ENCODE assay signal across 2 cellular contexts in the genomic region with DNA sequence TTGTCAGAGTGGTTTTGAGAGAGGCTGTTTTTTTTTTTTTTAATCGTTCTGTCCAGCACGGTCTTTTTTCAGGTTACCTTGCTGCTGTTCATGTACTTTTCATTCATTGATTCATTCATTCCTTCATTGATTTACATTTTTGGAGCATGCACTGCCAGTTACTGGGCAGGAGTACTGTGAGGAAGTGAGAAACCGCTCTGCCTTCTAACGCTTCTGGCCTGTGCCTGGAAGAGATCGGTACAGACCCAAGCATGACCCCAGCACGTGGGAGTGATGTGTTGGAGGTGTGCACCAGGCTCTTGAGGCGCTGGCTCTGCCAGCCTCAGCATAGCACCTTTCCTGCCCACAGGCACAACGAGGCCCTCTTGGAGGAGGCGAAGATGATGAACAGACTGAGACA.
TF ChIP-seq lines count a peak whose summit lies in the region.

No MANE protein-coding gene starts in this region.

TF ChIP-seq in WTC11, 78 proteins besides CTCF, POLR2A, EP300 and RAD21:
- TF ChIP-seq GABPB1 (CRISPR knock-in tag; IDR thresholded peaks at IDR 0.05) (no peak), NR2C2 (CRISPR knock-in tag; IDR thresholded peaks at IDR 0.05) (no peak), ESRRA (CRISPR knock-in tag; IDR thresholded peaks at IDR 0.05; ENCODE audit: borderline replicate concordance) (no peak), ZNF219 (CRISPR knock-in tag; IDR thresholded peaks at IDR 0.05; ENCODE audit: borderline replicate concordance) (no peak), SOX15 (CRISPR knock-in tag; IDR thresholded peaks at IDR 0.05) (no peak), ZBTB21 (CRISPR knock-in tag; IDR thresholded peaks at IDR 0.05; ENCODE audit: borderline replicate concordance) (no peak)
- TF ChIP-seq, protein P1, sequence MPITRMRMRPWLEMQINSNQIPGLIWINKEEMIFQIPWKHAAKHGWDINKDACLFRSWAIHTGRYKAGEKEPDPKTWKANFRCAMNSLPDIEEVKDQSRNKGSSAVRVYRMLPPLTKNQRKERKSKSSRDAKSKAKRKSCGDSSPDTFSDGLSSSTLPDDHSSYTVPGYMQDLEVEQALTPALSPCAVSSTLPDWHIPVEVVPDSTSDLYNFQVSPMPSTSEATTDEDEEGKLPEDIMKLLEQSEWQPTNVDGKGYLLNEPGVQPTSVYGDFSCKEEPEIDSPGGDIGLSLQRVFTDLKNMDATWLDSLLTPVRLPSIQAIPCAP (CRISPR knock-in tag; IDR thresholded peaks at IDR 0.05): no peak
- TF ChIP-seq, protein P2, sequence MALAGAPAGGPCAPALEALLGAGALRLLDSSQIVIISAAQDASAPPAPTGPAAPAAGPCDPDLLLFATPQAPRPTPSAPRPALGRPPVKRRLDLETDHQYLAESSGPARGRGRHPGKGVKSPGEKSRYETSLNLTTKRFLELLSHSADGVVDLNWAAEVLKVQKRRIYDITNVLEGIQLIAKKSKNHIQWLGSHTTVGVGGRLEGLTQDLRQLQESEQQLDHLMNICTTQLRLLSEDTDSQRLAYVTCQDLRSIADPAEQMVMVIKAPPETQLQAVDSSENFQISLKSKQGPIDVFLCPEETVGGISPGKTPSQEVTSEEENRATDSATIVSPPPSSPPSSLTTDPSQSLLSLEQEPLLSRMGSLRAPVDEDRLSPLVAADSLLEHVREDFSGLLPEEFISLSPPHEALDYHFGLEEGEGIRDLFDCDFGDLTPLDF (CRISPR knock-in tag; IDR thresholded peaks at IDR 0.05): no peak

TF ChIP-seq in H1, 55 proteins besides CTCF, POLR2A, EP300 and RAD21:
- TF ChIP-seq, protein P3, sequence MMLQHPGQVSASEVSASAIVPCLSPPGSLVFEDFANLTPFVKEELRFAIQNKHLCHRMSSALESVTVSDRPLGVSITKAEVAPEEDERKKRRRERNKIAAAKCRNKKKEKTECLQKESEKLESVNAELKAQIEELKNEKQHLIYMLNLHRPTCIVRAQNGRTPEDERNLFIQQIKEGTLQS (IDR thresholded peaks at IDR 0.05; ENCODE audit: insufficient read depth, low read depth, low read length): no peak
- TF ChIP-seq SAP30 (IDR thresholded peaks at IDR 0.05; ENCODE audit: insufficient read depth, insufficient replicate concordance, low read length) (no peak), GTF2F1 (IDR thresholded peaks at IDR 0.05; ENCODE audit: borderline replicate concordance, low read depth, low read length) (no peak), BACH1 (IDR thresholded peaks at IDR 0.05; ENCODE audit: low read length) (no peak), HDAC2 (IDR thresholded peaks at IDR 0.05; ENCODE audit: borderline replicate concordance in 1 of 2, low read depth in 2 of 2, low read length in 2 of 2) (no peak), MAX (IDR thresholded peaks at IDR 0.05) (no peak), NRF1 (IDR thresholded peaks at IDR 0.05; ENCODE audit: low read depth, low read length) (no peak), JUND (IDR thresholded peaks at IDR 0.05; ENCODE audit: low read length) (no peak), FOSL1 (IDR thresholded peaks at IDR 0.05; ENCODE audit: insufficient read depth, low read depth, low read length) (no peak)
TF ChIP-seq in H1: peak in this region for 0.
